In genomic region chr5:142465476-142465875, GRCh38 we compare ENCODE assay signal across 23 cellular contexts.
"Had no signal": no experiment of that assay in that cellular context is flagged by ENCODE, and none has a peak within 500 bp of the region (broad histone marks: within the 10 kb centered on the region; RNA-seq: fewer than 3 reads in every experiment).

No MANE protein-coding gene starts in this region.

- H3K9me3 ChIP-seq: breast epithelium, esophagus muscularis mucosa, heart right ventricle, left ventricle myocardium inferior, ovary, prostate gland, tibial artery, upper lobe of right lung had no signal

- H3K4me3 ChIP-seq: breast epithelium, esophagus muscularis mucosa, heart right ventricle, left ventricle myocardium inferior, lung, ovary, prostate gland, skin epidermis, tibial artery, upper lobe of right lung had no signal

- ATAC-seq: heart right ventricle; sciatic nerve; stimulated activated naive CD8-positive, alpha-beta T cell treated with anti-CD3 and anti-CD28 coated beads, Interleukin-15, amount 100 ng/mL, for 72 hours; upper lobe of right lung had no signal

- H3K4me1 ChIP-seq: breast epithelium, prostate gland, tibial artery, upper lobe of right lung had no signal

- H3K36me3 ChIP-seq: breast epithelium, esophagus muscularis mucosa, heart right ventricle, left ventricle myocardium inferior, ovary, prostate gland, tibial artery, upper lobe of right lung had no signal

- H3K27me3 ChIP-seq: breast epithelium, esophagus muscularis mucosa, heart right ventricle, ovary, tibial artery, upper lobe of right lung had no signal

- H3K27ac ChIP-seq: breast epithelium, esophagus muscularis mucosa, left ventricle myocardium inferior, ovary, prostate gland, skin epidermis, tibial artery, upper lobe of right lung had no signal

- DNase-seq: activated CD4-positive, alpha-beta memory T cell treated with anti-CD3 and anti-CD28 coated beads, Interleukin-2, amount 10 ng/mL, durations not matched to agents 7 days and 5 days; activated CD4-positive, alpha-beta T cell treated with anti-CD3 and anti-CD28 coated beads for 1 hour; activated CD4-positive, alpha-beta T cell treated with anti-CD3 and anti-CD28 coated beads, Interleukin-2, amount 10 ng/mL, durations not matched to agents 7 days and 5 days; activated CD8-positive, alpha-beta memory T cell treated with anti-CD3 and anti-CD28 coated beads, Interleukin-2, amount 50 U/mL, for 48 hours; activated gamma-delta T cell treated with Interleukin-2 at 50 U/mL for 16 hours; activated naive CD4-positive, alpha-beta T cell treated with anti-CD3 and anti-CD28 coated beads, Interleukin-2, amount 50 U/mL, for 16 hours; activated T-cell treated with anti-CD3 and anti-CD28 coated beads, Interleukin-2, amount 50 U/mL, for 24 hours; central memory CD4-positive, alpha-beta T cell; endodermal cell; foreskin melanocyte; heart right ventricle; left ventricle myocardium inferior; nephron progenitor cell; ovary; stimulated activated naive CD8-positive, alpha-beta T cell treated with anti-CD3 and anti-CD28 coated beads, Interleukin-15, amount 100 ng/mL, for 72 hours; tibial artery; upper lobe of right lung had no signal
